Comparison of ENCODE assay signal across 12 cellular contexts in the genomic region with DNA sequence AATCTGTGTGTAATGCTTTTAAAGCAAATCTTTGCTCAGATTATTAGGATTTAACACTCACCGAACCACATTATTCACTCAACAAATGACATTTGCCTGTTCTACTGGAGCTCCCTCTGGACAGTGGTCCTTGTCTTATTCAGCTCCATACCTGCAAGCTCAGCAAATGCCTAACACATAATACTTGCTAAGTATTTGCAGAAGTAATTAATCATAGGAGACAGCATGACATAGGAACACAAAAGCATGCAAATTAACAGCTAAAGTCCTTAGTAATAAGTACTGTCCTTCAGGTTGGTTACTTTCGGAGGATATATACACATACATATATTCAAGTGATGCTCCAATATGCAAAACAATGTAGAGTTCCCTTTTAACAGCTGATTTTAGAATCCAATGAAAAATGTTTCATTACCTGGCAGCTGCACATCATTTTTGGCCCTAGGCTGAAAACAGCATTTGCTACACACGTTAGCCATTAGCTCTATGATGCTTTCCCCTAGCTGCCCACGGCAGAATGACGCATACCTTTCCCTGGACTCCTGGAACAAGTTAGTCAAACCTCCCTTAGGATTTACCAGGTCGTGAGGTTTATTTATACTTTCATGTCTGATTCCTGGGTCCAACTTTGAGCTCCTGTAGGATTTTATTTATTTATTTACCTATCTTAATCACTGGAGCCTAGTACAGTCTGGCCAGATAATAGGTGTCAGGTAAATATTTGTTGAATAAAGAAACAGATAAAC. TPM values are rescaled to one million over a fixed set of nuclear protein-coding genes. Genes with fewer than 3 reads are reported as not detected.
DNase-seq lines count a peak whose midpoint lies in the region; ATAC-seq and TF ChIP-seq lines count a peak whose summit lies in the region.
"Had no signal": no experiment of that assay in that cellular context is flagged by ENCODE, and none has a peak within 500 bp of the region (broad histone marks: within the 10 kb centered on the region; RNA-seq: fewer than 3 reads in every experiment).

No MANE protein-coding gene starts in this region.

- in situ Hi-C loops in astrocyte of the cerebellum (cut with HindIII; ENCODE audit: low sequenced_read_pairs): no loop called here

- peaks cover 13 to 57% (median 51%) of the 10 kb centered on the region in 4 donors for H3K36me3 ChIP-seq in stomach

- H3K4me3 ChIP-seq in astrocyte of the cerebellum (ENCODE audit: low read depth, low read length) (no peak overlapping the region), stomach (no peak overlapping the region)

- no peaks in the 10 kb centered on the region for H3K27me3 ChIP-seq in stomach

- H3K4me1 ChIP-seq in stomach: peaks cover 22 to 70% (median 47%) of the 10 kb centered on the region in 4 donors

- peaks cover 38% of the 10 kb centered on the region for H3K4me1 Mint-ChIP-seq in activated T-cell treated with anti-CD3 and anti-CD28 coated beads, Interleukin-2, amount 50 U/mL, for 72 hours (ENCODE audit: low read depth)
- peaks cover 25% of the 10 kb centered on the region for H3K4me1 Mint-ChIP-seq in activated naive CD4-positive, alpha-beta T cell treated with anti-CD3 and anti-CD28 coated beads, Interleukin-2, amount 10 ng/mL, durations not matched to agents 7 days and 5 days

- no peak overlapping the region for H3K4me3 Mint-ChIP-seq in activated T-cell treated with anti-CD3 and anti-CD28 coated beads, Interleukin-2, amount 50 U/mL, for 72 hours
- no peak overlapping the region for H3K4me3 Mint-ChIP-seq in activated naive CD4-positive, alpha-beta T cell treated with anti-CD3 and anti-CD28 coated beads, Interleukin-2, amount 10 ng/mL, durations not matched to agents 7 days and 5 days

- TF ChIP-seq EP300 in stomach (IDR thresholded peaks at IDR 0.05): no peak

- TF ChIP-seq POLR2A in stomach (IDR thresholded peaks at IDR 0.05): no peak

- DNase-seq in activated T-cell treated with anti-CD3 and anti-CD28 coated beads, Interleukin-2, amount 50 U/mL, for 72 hours: no peak
- no peak for DNase-seq in activated T-cell treated with anti-CD3 and anti-CD28 coated beads, Interleukin-2, amount 50 U/mL, for 48 hours
- DNase-seq in astrocyte of the cerebellum (ENCODE audit: low read depth) (peak; percentile 38), islet precursor cell (peak; percentile 57), stomach (peak; percentile 49), substantia nigra (lab: John Stamatoyannopoulos, UW) (no peak)
- DNase-seq in activated naive CD4-positive, alpha-beta T cell treated with anti-CD3 and anti-CD28 coated beads, Interleukin-2, amount 10 ng/mL, durations not matched to agents 7 days and 5 days: no peak
- DNase-seq: activated T-cell treated with anti-CD3 and anti-CD28 coated beads, Interleukin-2, amount 50 U/mL, for 1 hour; cortex of kidney; NCI-H1436; stimulated activated CD4-positive, alpha-beta T cell treated with anti-CD3 and anti-CD28 coated beads, Interleukin-2, amount 100 ng/mL, for 24 hours had no signal

- CTCF ChIA-PET in activated naive CD4-positive, alpha-beta T cell treated with anti-CD3 and anti-CD28 coated beads, Interleukin-2, amount 10 ng/mL, durations not matched to agents 7 days and 5 days (lab: Charles Lee): interaction anchor here (0.9 to 4.3 kb wide), 10 partner anchors 9 to 446 kb away, joined by 3 to 20 read pairs (median 6); a partner anchor contains a TSS

- H3K27ac Mint-ChIP-seq in activated T-cell treated with anti-CD3 and anti-CD28 coated beads, Interleukin-2, amount 50 U/mL, for 72 hours: peak overlapping the region; percentile 77
- H3K27ac Mint-ChIP-seq in activated naive CD4-positive, alpha-beta T cell treated with anti-CD3 and anti-CD28 coated beads, Interleukin-2, amount 10 ng/mL, durations not matched to agents 7 days and 5 days: no peak overlapping the region

- ATAC-seq in activated T-cell treated with anti-CD3 and anti-CD28 coated beads, Interleukin-2, amount 50 U/mL, for 72 hours (replicated peaks in 1 of 2): no peak
- no peak for ATAC-seq in HG03045 (IDR thresholded peaks at IDR 0.05; ENCODE audit: unreplicated experiment)

- H3K9me3 Mint-ChIP-seq in activated T-cell treated with anti-CD3 and anti-CD28 coated beads, Interleukin-2, amount 50 U/mL, for 72 hours: no peaks in the 10 kb centered on the region
- H3K9me3 Mint-ChIP-seq in activated naive CD4-positive, alpha-beta T cell treated with anti-CD3 and anti-CD28 coated beads, Interleukin-2, amount 10 ng/mL, durations not matched to agents 7 days and 5 days: no peaks in the 10 kb centered on the region

- H3K27ac ChIP-seq in stomach (peak overlapping the region in 4 of 5 donors; percentile 56 to 70 (median 63)), substantia nigra (ENCODE audit: low read depth, low read length, poor library complexity, severe bottlenecking) (no peak overlapping the region)

- WGBS in stomach, 5 donors: 46 to 64% (median 57%) methylated on average over 6 of the region's 6 CpGs

- no peaks in the 10 kb centered on the region for H3K9me3 ChIP-seq in stomach

- H3K27me3 Mint-ChIP-seq in activated T-cell treated with anti-CD3 and anti-CD28 coated beads, Interleukin-2, amount 50 U/mL, for 72 hours (ENCODE audit: low read depth): no peaks in the 10 kb centered on the region
- H3K27me3 Mint-ChIP-seq in activated naive CD4-positive, alpha-beta T cell treated with anti-CD3 and anti-CD28 coated beads, Interleukin-2, amount 10 ng/mL, durations not matched to agents 7 days and 5 days: no peaks in the 10 kb centered on the region

- intact Hi-C loops in stomach (cut with DNase I; ENCODE audit: low total_unique reads): no loop called here

- TF ChIP-seq CTCF in astrocyte of the cerebellum (IDR thresholded peaks at IDR 0.05; ENCODE audit: low read depth, low read length, missing control alignments): no peak
- TF ChIP-seq CTCF in stomach (IDR thresholded peaks at IDR 0.05): no peak

- peaks cover 6 to 18% of the 10 kb centered on the region in 2 donors for H3K36me3 Mint-ChIP-seq in activated T-cell treated with anti-CD3 and anti-CD28 coated beads, Interleukin-2, amount 50 U/mL, for 72 hours (ENCODE audit: insufficient read depth in 2 of 2)
- H3K36me3 Mint-ChIP-seq in activated naive CD4-positive, alpha-beta T cell treated with anti-CD3 and anti-CD28 coated beads, Interleukin-2, amount 10 ng/mL, durations not matched to agents 7 days and 5 days: peaks cover 52% of the 10 kb centered on the region

RNA-seq across cellular contexts. Expression of a gene that starts 8.6 kb away (rescaled TPM):
- 10 to 100 TPM; 74.8 to 84.2 TPM for total RNA-seq in activated T-cell treated with anti-CD3 and anti-CD28 coated beads, Interleukin-2, amount 50 U/mL, for 72 hours
- 10 to 100 TPM in 4 of 5 donors, 1 to 10 TPM in 1; 9.3 to 71.8 (median 25.0) TPM for total RNA-seq in stomach
- polyA plus RNA-seq in stomach: 10 to 100 TPM; 35.0 to 65.8 (median 52.3) TPM

Comparison
In these comparisons a context has a peak if more than half of its experiments do, and no peak if none do; other contexts are left out.
1. DNase-seq: peak in astrocyte of the cerebellum (single experiment), islet precursor cell (single experiment) and stomach (single experiment); none in activated T-cell treated with anti-CD3 and anti-CD28 coated beads, Interleukin-2, amount 50 U/mL, for 72 hours (0 of 2), activated T-cell treated with anti-CD3 and anti-CD28 coated beads, Interleukin-2, amount 50 U/mL, for 48 hours (0 of 2), substantia nigra (0 of 49) and activated naive CD4-positive, alpha-beta T cell treated with anti-CD3 and anti-CD28 coated beads, Interleukin-2, amount 10 ng/mL, durations not matched to agents 7 days and 5 days (single experiment).